ENCODE assay signal across 15 cellular contexts in the genomic region with DNA sequence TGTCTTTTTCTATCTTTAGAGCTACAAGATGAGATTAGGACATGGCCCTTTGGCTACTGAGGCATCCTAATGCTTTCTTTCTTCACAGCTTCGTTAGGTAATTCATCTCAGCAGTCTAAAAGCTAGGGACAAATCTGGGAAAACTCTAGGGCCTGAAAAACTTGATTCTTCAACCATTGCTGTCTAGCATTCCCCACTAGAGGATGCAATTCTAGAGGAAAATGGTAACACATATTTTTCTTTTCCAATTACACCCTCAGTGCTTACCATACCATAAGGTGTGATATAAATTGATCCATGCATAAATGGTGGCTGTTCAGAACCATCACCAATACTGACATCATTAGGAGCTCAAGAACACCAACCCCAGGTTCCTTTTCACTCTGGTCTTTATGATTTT.
DNase-seq lines count a peak whose midpoint lies in the region; ATAC-seq and TF ChIP-seq lines count a peak whose summit lies in the region.
"Had no signal": no experiment of that assay in that cellular context is flagged by ENCODE, and none has a peak within 500 bp of the region (broad histone marks: within the 10 kb centered on the region; RNA-seq: fewer than 3 reads in every experiment).

No MANE protein-coding gene starts in this region.

- H3K9ac ChIP-seq in HUES48 (ENCODE audit: low read depth, low read length) (no peak overlapping the region), iPS-15b (ENCODE audit: low read depth, low read length) (no peak overlapping the region)

- DNase-seq in chondrocyte (ENCODE audit: low spot score) (no peak), ecto neural progenitor cell (ENCODE audit: low spot score) (no peak)
- DNase-seq: ACHN; CD4-positive, alpha-beta T cell; DMS53; NCI-H187; NK-92 treated with Interleukin-12 subunit alpha and Interleukin-12 subunit beta, amount 100 ng/mL, for 24 hours; OCI-M1; SIG-M5 had no signal

- peaks cover 24% of the 10 kb centered on the region for H3K27me3 Mint-ChIP-seq in chondrocyte (ENCODE audit: low read depth)
- H3K27me3 Mint-ChIP-seq: B cell; CD4-positive, alpha-beta T cell had no signal

- TF ChIP-seq CTCF in chondrocyte (IDR thresholded peaks at IDR 0.05): peak; percentile 21

- no peak for ATAC-seq in HG03442 (IDR thresholded peaks at IDR 0.05; ENCODE audit: unreplicated experiment)
- no peak for ATAC-seq in HG03342 (IDR thresholded peaks at IDR 0.05; ENCODE audit: unreplicated experiment)
- ATAC-seq in GM21786 (IDR thresholded peaks at IDR 0.05; ENCODE audit: unreplicated experiment): no peak

- no peak overlapping the region for H3K4me3 Mint-ChIP-seq in chondrocyte (ENCODE audit: unreplicated experiment)
- H3K4me3 Mint-ChIP-seq: B cell; CD4-positive, alpha-beta T cell had no signal

- no peaks in the 10 kb centered on the region for H3K36me3 ChIP-seq in HUES48 (ENCODE audit: control insufficient read depth, insufficient read depth, low read length)
- H3K36me3 ChIP-seq in iPS-15b (ENCODE audit: control insufficient read depth, insufficient read depth, low read length): no peaks in the 10 kb centered on the region

- H3K27me3 ChIP-seq in HUES48 (ENCODE audit: control insufficient read depth, insufficient read depth, low read length) (no peaks in the 10 kb centered on the region), iPS-15b (ENCODE audit: control insufficient read depth, insufficient read depth, low read length) (no peaks in the 10 kb centered on the region)

- no peaks in the 10 kb centered on the region for H3K4me1 Mint-ChIP-seq in chondrocyte (ENCODE audit: low read depth)
- H3K4me1 Mint-ChIP-seq: B cell had no signal

- H3K9me3 Mint-ChIP-seq in chondrocyte (ENCODE audit: low read depth): no peaks in the 10 kb centered on the region
- H3K9me3 Mint-ChIP-seq: CD4-positive, alpha-beta T cell had no signal

- H3K4me1 ChIP-seq in HUES48 (ENCODE audit: control insufficient read depth, insufficient read depth, low read length): peaks cover 14% of the 10 kb centered on the region
- H3K4me1 ChIP-seq in iPS-15b (ENCODE audit: control insufficient read depth, insufficient read depth, low read length): peaks cover 10% of the 10 kb centered on the region

- no peak overlapping the region for H3K27ac Mint-ChIP-seq in chondrocyte (ENCODE audit: unreplicated experiment)
- H3K27ac Mint-ChIP-seq: B cell; CD4-positive, alpha-beta T cell had no signal

- H3K27ac ChIP-seq in HUES48 (ENCODE audit: low read depth, low read length): peak overlapping the region; percentile 55

- H3K9me3 ChIP-seq in HUES48 (ENCODE audit: control insufficient read depth, insufficient read depth, low read length): no peaks in the 10 kb centered on the region
- no peaks in the 10 kb centered on the region for H3K9me3 ChIP-seq in iPS-15b (ENCODE audit: control insufficient read depth, insufficient read depth, low read length)

- no peaks in the 10 kb centered on the region for H3K36me3 Mint-ChIP-seq in chondrocyte (ENCODE audit: low read depth)

- H3K4me3 ChIP-seq in HUES48 (ENCODE audit: low read depth, low read length) (peak overlapping the region; percentile 0; the same call in 1 of the 2 replicates), iPS-15b (ENCODE audit: low read depth, low read length) (peak overlapping the region; percentile 4)
